In the genomic region with DNA sequence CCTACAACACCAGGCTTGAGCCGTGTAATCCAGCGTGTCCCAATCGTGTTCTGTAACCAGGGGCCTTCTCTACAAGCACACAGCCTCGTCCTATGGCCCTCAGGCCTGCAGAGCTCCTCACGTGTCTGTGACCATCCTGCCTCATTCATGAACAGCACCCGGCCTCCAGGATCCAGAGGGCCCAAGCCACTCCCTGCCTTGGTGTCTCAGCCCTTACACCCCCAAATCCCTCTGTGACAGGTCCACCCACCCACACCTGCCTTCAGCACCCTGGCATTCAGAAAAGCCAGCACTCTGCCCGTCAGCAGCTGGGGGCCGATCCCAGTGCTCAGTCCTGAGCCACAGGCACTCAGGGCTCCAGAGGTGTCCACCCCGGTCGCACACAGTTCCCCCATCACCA, we compare ENCODE assay signal across 38 cellular contexts. TPM values are rescaled to one million over a fixed set of nuclear protein-coding genes. Genes with fewer than 3 reads are reported as not detected.
"Had no signal": no experiment of that assay in that cellular context is flagged by ENCODE, and none has a peak within 500 bp of the region (broad histone marks: within the 10 kb centered on the region; RNA-seq: fewer than 3 reads in every experiment).

No MANE protein-coding gene starts in this region.

- H3K27ac Mint-ChIP-seq: endodermal cell; mesothelial cell of epicardium; natural killer cell treated with Interleukin-12 subunit alpha and Interleukin-12 subunit beta and Interleukin-15 and Interleukin-18, amount 100 ng/mL, for 72 hours; progenitor cell of endocrine pancreas had no signal

- H3K9me3 ChIP-seq: esophagus muscularis mucosa, heart right ventricle, left lung, mucosa of descending colon, neutrophil, suprapubic skin, transverse colon, upper lobe of right lung, uterus had no signal

- ATAC-seq: foreskin keratinocyte; heart right ventricle; left cardiac atrium; left lung; mucosa of descending colon; natural killer cell treated with Interleukin-12 subunit alpha and Interleukin-12 subunit beta and Interleukin-15 and Interleukin-18, amount 100 ng/mL, for 72 hours; sciatic nerve; stimulated activated naive CD8-positive, alpha-beta T cell treated with anti-CD3 and anti-CD28 coated beads, Interleukin-15, amount 100 ng/mL, for 72 hours; upper lobe of right lung had no signal

- H2AFZ ChIP-seq: parathyroid adenoma had no signal

- H3K9me3 Mint-ChIP-seq: endodermal cell; mesothelial cell of epicardium; naive B cell; natural killer cell treated with Interleukin-12 subunit alpha and Interleukin-12 subunit beta and Interleukin-15 and Interleukin-18, amount 100 ng/mL, for 72 hours; neural crest cell; stimulated activated naive CD8-positive, alpha-beta T cell treated with anti-CD3 and anti-CD28 coated beads, Interleukin-15, amount 100 ng/mL, for 72 hours had no signal

- FAIRE-seq: colon, endothelial cell of umbilical vein, islet of Langerhans had no signal

- H3K79me2 ChIP-seq: parathyroid adenoma had no signal

- H3K9ac ChIP-seq: parathyroid adenoma had no signal

- H3K27ac ChIP-seq: dorsolateral prefrontal cortex, esophagus muscularis mucosa, foreskin keratinocyte, heart right ventricle, left lung, neutrophil, parathyroid adenoma, suprapubic skin, transverse colon, upper lobe of right lung, uterus had no signal

- H3K4me3 Mint-ChIP-seq: endodermal cell; mesothelial cell of epicardium; naive B cell; natural killer cell treated with Interleukin-12 subunit alpha and Interleukin-12 subunit beta and Interleukin-15 and Interleukin-18, amount 100 ng/mL, for 72 hours; neural crest cell; stimulated activated naive CD8-positive, alpha-beta T cell treated with anti-CD3 and anti-CD28 coated beads, Interleukin-15, amount 100 ng/mL, for 72 hours had no signal

- H3K36me3 ChIP-seq: uterus had no signal

- H3K4me3 ChIP-seq: dorsolateral prefrontal cortex, esophagus muscularis mucosa, heart right ventricle, left lung, mucosa of descending colon, suprapubic skin, transverse colon, upper lobe of right lung, uterus had no signal

- H3K4me1 ChIP-seq: esophagus muscularis mucosa, foreskin keratinocyte, heart right ventricle, left lung, parathyroid adenoma, suprapubic skin, transverse colon, upper lobe of right lung, uterus had no signal

- H3K27me3 ChIP-seq: dorsolateral prefrontal cortex, esophagus muscularis mucosa, foreskin keratinocyte, heart right ventricle, left lung, neutrophil, suprapubic skin, transverse colon, upper lobe of right lung, uterus had no signal

- H3K4me1 Mint-ChIP-seq: endodermal cell, mesothelial cell of epicardium, neural crest cell had no signal

- DNase-seq: dorsolateral prefrontal cortex; effector CD4-positive, alpha-beta T cell; endodermal cell; foreskin keratinocyte; glutamatergic neuron; heart right ventricle; hippocampal formation; left cardiac atrium; left lung; mesenchymal stem cell; mucosa of descending colon; naive B cell; stimulated activated CD4-positive, alpha-beta T cell treated with anti-CD3 and anti-CD28 coated beads, Interleukin-4, amount 100 ng/mL, for 4 hours; stimulated activated naive CD4-positive, alpha-beta T cell; stimulated activated naive CD8-positive, alpha-beta T cell treated with anti-CD3 and anti-CD28 coated beads, Interleukin-15, amount 100 ng/mL, for 72 hours; transverse colon; upper lobe of right lung; uterus had no signal

RNA-seq across cellular contexts. Expression of a gene that starts 5.8 kb away (rescaled TPM):
- total RNA-seq: endodermal cell, endothelial cell of umbilical vein, epithelial cell of proximal tubule, esophagus muscularis mucosa, fibroblast of lung, foreskin keratinocyte, kidney epithelial cell, left cardiac atrium, left lung, lower leg skin, lung microvascular endothelial cell, mesothelial cell of epicardium, mucosa of descending colon, neural crest cell, progenitor cell of endocrine pancreas, sciatic nerve, skeletal muscle tissue, suprapubic skin, transverse colon, upper lobe of right lung had no signal
- polyA plus RNA-seq: endothelial cell of umbilical vein, fibroblast of lung, foreskin keratinocyte had no signal

RNA-seq across cellular contexts. Expression of a gene that starts 13.2 kb away (rescaled TPM):
- total RNA-seq: endodermal cell; endothelial cell of umbilical vein; epithelial cell of proximal tubule; esophagus muscularis mucosa; fibroblast of lung; foreskin keratinocyte; heart right ventricle; kidney epithelial cell; left cardiac atrium; left lung; lung microvascular endothelial cell; mesothelial cell of epicardium; mucosa of descending colon; natural killer cell treated with Interleukin-12 subunit alpha and Interleukin-12 subunit beta and Interleukin-15 and Interleukin-18, amount 100 ng/mL, for 72 hours; neural crest cell; omental fat pad; progenitor cell of endocrine pancreas; sciatic nerve; skeletal muscle tissue; suprapubic skin; transverse colon; upper lobe of right lung; uterus had no signal
- polyA plus RNA-seq: endothelial cell of umbilical vein, fibroblast of lung, foreskin keratinocyte, heart right ventricle, thymus had no signal
